Comparison of ENCODE assay signal across 23 cellular contexts in the genomic region with DNA sequence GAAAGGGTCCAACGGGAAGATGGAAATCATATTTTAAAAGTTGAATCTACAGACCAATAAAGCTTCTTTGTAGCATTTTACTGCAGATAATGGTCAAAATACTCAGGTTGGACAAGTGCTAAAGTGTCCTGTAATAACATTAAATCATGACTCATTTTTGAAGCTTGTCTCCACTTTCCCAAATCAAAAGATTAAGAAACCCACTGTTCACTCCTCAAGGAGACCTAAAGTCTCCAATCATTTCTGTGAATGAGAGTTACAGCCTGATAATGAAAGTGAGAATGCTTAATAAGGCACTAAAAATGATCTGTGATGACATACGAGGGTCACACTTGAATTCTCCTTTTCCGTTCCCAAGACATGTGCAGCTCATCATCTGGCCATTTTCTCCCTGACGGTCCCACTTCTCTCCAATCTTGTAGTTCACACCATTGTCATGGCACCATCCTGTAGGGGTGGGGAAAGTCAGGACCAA. TPM values are rescaled to one million over a fixed set of nuclear protein-coding genes. Genes with fewer than 3 reads are reported as not detected.
DNase-seq lines count a peak whose midpoint lies in the region; ATAC-seq, FAIRE-seq and TF ChIP-seq lines count a peak whose summit lies in the region.
"Had no signal": no experiment of that assay in that cellular context is flagged by ENCODE, and none has a peak within 500 bp of the region (broad histone marks: within the 10 kb centered on the region; RNA-seq: fewer than 3 reads in every experiment).

No MANE protein-coding gene starts in this region.

- RAD21 ChIA-PET in GM12878 (lab: Charles Lee; ENCODE audit: unreplicated experiment): interaction anchor here (1.1 kb wide), 1 partner anchor 553 kb away, joined by 3 read pairs; no protein-coding TSS in a partner anchor

- no peaks in the 10 kb centered on the region for H3K9me3 Mint-ChIP-seq in MCF 10A (ENCODE audit: unreplicated experiment)
- no peaks in the 10 kb centered on the region for H3K9me3 Mint-ChIP-seq in activated T-helper 17 cell treated with anti-CD3 and anti-CD28 coated beads, Interleukin-2, amount 50 U/mL, for 72 hours
- H3K9me3 Mint-ChIP-seq: T-helper 2 cell treated with Interferon-gamma antibody and Interleukin-4, amounts not matched to agents 5 μg/mL and 100 μg/mL, for 36 hours had no signal

- SMC1A ChIA-PET in GM12878 (lab: Charles Lee; ENCODE audit: uncharacterized antibody, unreplicated experiment): interaction anchor here (1.3 to 1.8 kb wide), 3 partner anchors 27 to 548 kb away, joined by 3 to 5 read pairs (median 5); no protein-coding TSS in a partner anchor

- no peaks in the 10 kb centered on the region for H3K27me3 ChIP-seq in breast epithelium
- no peaks in the 10 kb centered on the region for H3K27me3 ChIP-seq in GM12878 (replicated peaks in 1 of 2; ENCODE audit: control insufficient read depth in 2 of 2, insufficient read depth in 2 of 2, low read length in 1 of 2)
- H3K27me3 ChIP-seq in smooth muscle cell (ENCODE audit: low read depth): no peaks in the 10 kb centered on the region
- H3K27me3 ChIP-seq: sigmoid colon had no signal

- CTCF ChIA-PET in MCF 10A (lab: Yijun Ruan, JAX) (interaction anchor here (0.8 kb wide), 1 partner anchor 86 kb away, joined by 5 read pairs; no protein-coding TSS in a partner anchor), GM12878 (lab: Yijun Ruan, JAX) (interaction anchor here (0.9 to 1.6 kb wide), 4 partner anchors 8 to 566 kb away, joined by 3 to 4 read pairs (median 3); no protein-coding TSS in a partner anchor)

- H3K79me2 ChIP-seq in GM12878 (ENCODE audit: control insufficient read depth, insufficient read depth, low read length) (no peaks in the 10 kb centered on the region), smooth muscle cell (ENCODE audit: low read depth) (peaks cover 6% of the 10 kb centered on the region)

- DNase-seq in MCF 10A (ENCODE audit: unreplicated experiment) (no peak), breast epithelium (ENCODE audit: low spot score in 2 of 2) (no peak), GM12878 (ENCODE audit: low read depth, low spot score) (peak; percentile 39), smooth muscle cell (lab: John Stamatoyannopoulos, UW; ENCODE audit: unreplicated experiment) (no peak), DMS 273 treated with DMSO at 0.1 percent for 48 hours (lab: John Stamatoyannopoulos, UW) (no peak)
- DNase-seq: activated effector memory CD4-positive, alpha-beta T cell treated with Interleukin-2 at 50 U/mL for 16 hours; amygdala; DND-41; foreskin melanocyte; left colon; NCI-H1092; NCI-H526; OCI-M1; SIG-M5; sigmoid colon; stimulated activated CD4-positive, alpha-beta T cell treated with anti-CD3 and anti-CD28 coated beads, Interleukin-1b, Interleukin-23, amount 100 ng/mL, for 48 hours had no signal

- H3K4me1 ChIP-seq in breast epithelium (no peaks in the 10 kb centered on the region), GM12878 (ENCODE audit: control insufficient read depth, insufficient read depth, low read length) (0 out of 2 replicates have a peak, but pooled peaks cover 3% of the 10 kb centered on the region), smooth muscle cell (ENCODE audit: low read depth) (no peaks in the 10 kb centered on the region)
- H3K4me1 ChIP-seq: sigmoid colon had no signal

- H3K9ac ChIP-seq in GM12878 (ENCODE audit: control insufficient read depth, insufficient read depth, low read length) (no peak overlapping the region), smooth muscle cell (ENCODE audit: low read depth) (no peak overlapping the region)

- no peak for TF ChIP-seq EP300 in GM12878 (IDR thresholded peaks at IDR 0.05; ENCODE audit: borderline replicate concordance in 1 of 2, control insufficient read depth in 1 of 2, low read depth in 2 of 2, low read length in 2 of 2)

- H3K4me3 ChIP-seq in breast epithelium (no peak overlapping the region), GM12878 (no peak overlapping the region), smooth muscle cell (no peak overlapping the region)
- H3K4me3 ChIP-seq: K562, sigmoid colon had no signal

- ATAC-seq in HG02610 (IDR thresholded peaks at IDR 0.05; ENCODE audit: unreplicated experiment): peak; percentile 81
- peak; percentile 88 for ATAC-seq in GM12878
- ATAC-seq in activated T-helper 17 cell treated with anti-CD3 and anti-CD28 coated beads, Interleukin-2, amount 50 U/mL, for 72 hours (replicated peaks): no peak
- no peak for ATAC-seq in HG02763 (IDR thresholded peaks at IDR 0.05; ENCODE audit: unreplicated experiment)
- ATAC-seq: activated CD4-positive, CD25-positive, alpha-beta regulatory T cell treated with anti-CD3 and anti-CD28 coated beads, Interleukin-2, amount 50 U/mL, for 24 hours; HCT116; K562; left colon had no signal

- H3K36me3 ChIP-seq in breast epithelium (no peaks in the 10 kb centered on the region), GM12878 (ENCODE audit: control insufficient read depth in 2 of 2, insufficient read depth in 2 of 2, low read length in 1 of 2) (peaks cover 0 to 7% of the 10 kb centered on the region in 2 experiments; a peak in 3 of 4 replicates), smooth muscle cell (ENCODE audit: low read depth) (peaks cover 86% of the 10 kb centered on the region)

- peak overlapping the region; percentile 51 for H3K27ac Mint-ChIP-seq in MCF 10A (ENCODE audit: low read depth, unreplicated experiment)
- no peak overlapping the region for H3K27ac Mint-ChIP-seq in activated T-helper 17 cell treated with anti-CD3 and anti-CD28 coated beads, Interleukin-2, amount 50 U/mL, for 72 hours
- H3K27ac Mint-ChIP-seq: T-helper 2 cell treated with Interferon-gamma antibody and Interleukin-4, amounts not matched to agents 5 μg/mL and 100 μg/mL, for 36 hours had no signal

- TF ChIP-seq POLR2A in breast epithelium (IDR thresholded peaks at IDR 0.05) (no peak), GM12878 (IDR thresholded peaks at IDR 0.05; ENCODE audit: low read depth, low read length) (no peak)

- H3K27ac ChIP-seq in breast epithelium: no peak overlapping the region
- H3K27ac ChIP-seq in GM12878 (ENCODE audit: control insufficient read depth, insufficient read depth): no peak overlapping the region
- peak overlapping the region; percentile 84 for H3K27ac ChIP-seq in smooth muscle cell (ENCODE audit: low read depth)

- intact Hi-C loops in MCF 10A (cut with micrococcal nuclease): no loop called here
- intact Hi-C loops in breast epithelium (cut with DNase I; ENCODE audit: low total_unique reads): no loop called here
- intact Hi-C loops in GM12878 (cut with micrococcal nuclease; ENCODE audit: unreplicated experiment): no loop called here

- peaks cover 97% of the 10 kb centered on the region for H3F3A ChIP-seq in smooth muscle cell (ENCODE audit: low read depth)

- no peak for TF ChIP-seq CTCF in MCF 10A (IDR thresholded peaks at IDR 0.05; ENCODE audit: unreplicated experiment)
- no peak for TF ChIP-seq CTCF in breast epithelium (IDR thresholded peaks at IDR 0.05)
- no peak for TF ChIP-seq CTCF in GM12878 (IDR thresholded peaks at IDR 0.05 in 2 of 3, conservative IDR thresholded peaks at IDR 0.05 in 1 of 3; ENCODE audit: control insufficient read depth in 2 of 3, extremely low read depth in 1 of 3, insufficient read depth in 1 of 3, low read depth in 3 of 3, low read length in 3 of 3)
- no peak for TF ChIP-seq CTCF in smooth muscle cell (IDR thresholded peaks at IDR 0.05; ENCODE audit: borderline replicate concordance, insufficient read depth, poor library complexity, severe bottlenecking)

- TF ChIP-seq RAD21 in GM12878 (IDR thresholded peaks at IDR 0.05; ENCODE audit: insufficient read depth, low read depth, low read length): no peak

- peak; percentile 62 for FAIRE-seq in GM12878 (lab: Jason Lieb, UNC)
- FAIRE-seq: K562 had no signal

- no TSS peak for BruUV-seq in MCF 10A (replicated peaks; lab: Mats Ljungman, UMichigan)
- BruUV-seq in GM12878 (replicated peaks; lab: Mats Ljungman, UMichigan): no TSS peak

- peaks cover 6% of the 10 kb centered on the region for H3K4me1 Mint-ChIP-seq in MCF 10A (ENCODE audit: insufficient read depth, unreplicated experiment)
- no peaks in the 10 kb centered on the region for H3K4me1 Mint-ChIP-seq in activated T-helper 17 cell treated with anti-CD3 and anti-CD28 coated beads, Interleukin-2, amount 50 U/mL, for 72 hours

- H3K36me3 Mint-ChIP-seq in MCF 10A (ENCODE audit: insufficient read depth, unreplicated experiment): peaks cover 67% of the 10 kb centered on the region
- H3K36me3 Mint-ChIP-seq in activated T-helper 17 cell treated with anti-CD3 and anti-CD28 coated beads, Interleukin-2, amount 50 U/mL, for 72 hours (ENCODE audit: low read depth): peaks cover 61% of the 10 kb centered on the region

- WGBS in GM12878 (ENCODE audit: insufficient coverage, insufficient replicate concordance, low lambda C conversion rate, missing lambda C conversion rate): 82% methylated on average over 4 of the region's 4 CpGs
- 92% methylated on average over 4 of the region's 4 CpGs for WGBS in smooth muscle cell (ENCODE audit: low lambda C conversion rate)

- H3K27me3 Mint-ChIP-seq in MCF 10A (ENCODE audit: insufficient read depth, unreplicated experiment): no peaks in the 10 kb centered on the region
- H3K27me3 Mint-ChIP-seq in activated T-helper 17 cell treated with anti-CD3 and anti-CD28 coated beads, Interleukin-2, amount 50 U/mL, for 72 hours: no peaks in the 10 kb centered on the region

- no peak overlapping the region for H3K4me2 ChIP-seq in GM12878 (ENCODE audit: control insufficient read depth, insufficient read depth)
- H3K4me2 ChIP-seq in smooth muscle cell: no peak overlapping the region

- H3K9me3 ChIP-seq in breast epithelium (no peaks in the 10 kb centered on the region), GM12878 (replicated peaks; ENCODE audit: control insufficient read depth, insufficient read depth, low read length) (no peaks in the 10 kb centered on the region), smooth muscle cell (replicated peaks; ENCODE audit: low read depth) (no peaks in the 10 kb centered on the region)
- H3K9me3 ChIP-seq: sigmoid colon had no signal

- in situ Hi-C loops in GM12878 (cut with MboI): no loop called here

- H4K20me1 ChIP-seq in GM12878 (ENCODE audit: control insufficient read depth, insufficient read depth): no peaks in the 10 kb centered on the region
- H4K20me1 ChIP-seq in smooth muscle cell (ENCODE audit: low read depth): peaks cover 100% of the 10 kb centered on the region

- H2AFZ ChIP-seq in GM12878 (ENCODE audit: control insufficient read depth, low read depth, low read length) (peak overlapping the region; percentile 10), smooth muscle cell (ENCODE audit: low read depth) (no peak overlapping the region)

- no peak overlapping the region for H3K4me3 Mint-ChIP-seq in MCF 10A (ENCODE audit: unreplicated experiment)
- no peak overlapping the region for H3K4me3 Mint-ChIP-seq in activated T-helper 17 cell treated with anti-CD3 and anti-CD28 coated beads, Interleukin-2, amount 50 U/mL, for 72 hours
- H3K4me3 Mint-ChIP-seq: T-helper 2 cell treated with Interferon-gamma antibody and Interleukin-4, amounts not matched to agents 5 μg/mL and 100 μg/mL, for 36 hours had no signal

- POLR2A ChIA-PET in MCF 10A (lab: Yijun Ruan, JAX) (no interaction called here), GM12878 (lab: Charles Lee) (interaction anchor here (1.3 kb wide), 1 partner anchor 43 kb away, joined by 3 read pairs; no protein-coding TSS in a partner anchor)

RNA-seq across cellular contexts. Expression of gene ATIC, which starts 53.4 kb away (rescaled TPM):
- total RNA-seq in MCF 10A (2022) (216 and 297 TPM in 2 replicates), breast epithelium (10 to 100 TPM; 32.2 to 54.1 (median 33.0) TPM), GM12878 (2014; rRNA removed) (80.4 and 87.9 TPM in 2 replicates), GM12878 (2014; rRNA removed; fragmentation: Illumina TruSeq; extraction: Trizol) (45.1 and 58.7 TPM in 2 replicates), GM12878 (2021) (289 and 300 TPM in 2 replicates), smooth muscle cell (10.7 and 28.3 TPM in 2 replicates)
- total RNA-seq in GM12878 (2013; cell fraction: nucleolus; rRNA removed): 135 TPM in 2 replicates
- 331 TPM for polyA plus RNA-seq in GM12878 (2011; ENCODE audit: low read depth)
- polyA plus RNA-seq in GM12878 (2011; rRNA removed) (140 and 192 TPM in 2 replicates), GM12878 (2014; fragmentation: Illumina TruSeq; extraction: Trizol) (348 and 366 TPM in 2 replicates), GM12878 (2014; fragmentation: Nextera tagmentation; extraction: Ambion mirVana) (100 to 1,000 TPM; 313 to 518 TPM), GM12878 (2014; rRNA removed) (174 and 183 TPM in 2 replicates), GM12878 (2016; fragmentation: Nextera tagmentation; extraction: Ambion mirVana) (100 to 1,000 TPM; 384 to 407 TPM), smooth muscle cell (67.7 and 87.3 TPM in 2 replicates)
- polyA plus RNA-seq in GM12878 (2011; cell fraction: cytosol; rRNA removed): 180 and 182 TPM in 2 replicates
- polyA plus RNA-seq in GM12878 (2011; cell fraction: nucleus; rRNA removed): 200 and 239 TPM in 2 replicates
- polyA plus RNA-seq in GM12878 (2012): 219 and 289 TPM in 2 replicates
- 236 and 397 TPM in 2 replicates for polyA minus RNA-seq in GM12878 (2011; rRNA and poly(A)+ RNA removed)
- 142 and 164 TPM in 2 replicates for polyA minus RNA-seq in GM12878 (2011; cell fraction: cytosol; rRNA and poly(A)+ RNA removed)
- 59.2 and 86.9 TPM in 2 replicates for polyA minus RNA-seq in GM12878 (2011; cell fraction: nucleus; rRNA and poly(A)+ RNA removed)
- 100 to 1,000 TPM; 117 to 247 TPM for total RNA-seq in activated T-helper 17 cell treated with anti-CD3 and anti-CD28 coated beads, Interleukin-2, amount 50 U/mL, for 72 hours

Comparison
In these comparisons a context has a peak if more than half of its experiments do, and no peak if none do; other contexts are left out.
1. ATAC-seq: peak in HG02610 (single experiment) and GM12878 (single experiment); none in activated T-helper 17 cell treated with anti-CD3 and anti-CD28 coated beads, Interleukin-2, amount 50 U/mL, for 72 hours (single experiment) and HG02763 (single experiment).